In genomic region chr17:31595076-31595475, GRCh38 we compare ENCODE assay signal across 1 cellular context.
TF ChIP-seq lines count a peak whose summit lies in the region.

No MANE protein-coding gene starts in this region.

TF ChIP-seq in SK-N-SH treated with all-trans-retinoic acid at 6 μM for 48 hours, 23 proteins besides CTCF, POLR2A, EP300 and RAD21 (continued from another document):
- TF ChIP-seq, protein P1, sequence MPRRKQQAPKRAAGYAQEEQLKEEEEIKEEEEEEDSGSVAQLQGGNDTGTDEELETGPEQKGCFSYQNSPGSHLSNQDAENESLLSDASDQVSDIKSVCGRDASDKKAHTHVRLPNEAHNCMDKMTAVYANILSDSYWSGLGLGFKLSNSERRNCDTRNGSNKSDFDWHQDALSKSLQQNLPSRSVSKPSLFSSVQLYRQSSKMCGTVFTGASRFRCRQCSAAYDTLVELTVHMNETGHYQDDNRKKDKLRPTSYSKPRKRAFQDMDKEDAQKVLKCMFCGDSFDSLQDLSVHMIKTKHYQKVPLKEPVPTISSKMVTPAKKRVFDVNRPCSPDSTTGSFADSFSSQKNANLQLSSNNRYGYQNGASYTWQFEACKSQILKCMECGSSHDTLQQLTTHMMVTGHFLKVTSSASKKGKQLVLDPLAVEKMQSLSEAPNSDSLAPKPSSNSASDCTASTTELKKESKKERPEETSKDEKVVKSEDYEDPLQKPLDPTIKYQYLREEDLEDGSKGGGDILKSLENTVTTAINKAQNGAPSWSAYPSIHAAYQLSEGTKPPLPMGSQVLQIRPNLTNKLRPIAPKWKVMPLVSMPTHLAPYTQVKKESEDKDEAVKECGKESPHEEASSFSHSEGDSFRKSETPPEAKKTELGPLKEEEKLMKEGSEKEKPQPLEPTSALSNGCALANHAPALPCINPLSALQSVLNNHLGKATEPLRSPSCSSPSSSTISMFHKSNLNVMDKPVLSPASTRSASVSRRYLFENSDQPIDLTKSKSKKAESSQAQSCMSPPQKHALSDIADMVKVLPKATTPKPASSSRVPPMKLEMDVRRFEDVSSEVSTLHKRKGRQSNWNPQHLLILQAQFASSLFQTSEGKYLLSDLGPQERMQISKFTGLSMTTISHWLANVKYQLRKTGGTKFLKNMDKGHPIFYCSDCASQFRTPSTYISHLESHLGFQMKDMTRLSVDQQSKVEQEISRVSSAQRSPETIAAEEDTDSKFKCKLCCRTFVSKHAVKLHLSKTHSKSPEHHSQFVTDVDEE (CRISPR knock-in tag; IDR thresholded peaks at IDR 0.05) = no peak
- TF ChIP-seq RARB (CRISPR knock-in tag; IDR thresholded peaks at IDR 0.05) = no peak
- TF ChIP-seq CSRNP3 (CRISPR knock-in tag; IDR thresholded peaks at IDR 0.05) = no peak
- TF ChIP-seq, protein P2, sequence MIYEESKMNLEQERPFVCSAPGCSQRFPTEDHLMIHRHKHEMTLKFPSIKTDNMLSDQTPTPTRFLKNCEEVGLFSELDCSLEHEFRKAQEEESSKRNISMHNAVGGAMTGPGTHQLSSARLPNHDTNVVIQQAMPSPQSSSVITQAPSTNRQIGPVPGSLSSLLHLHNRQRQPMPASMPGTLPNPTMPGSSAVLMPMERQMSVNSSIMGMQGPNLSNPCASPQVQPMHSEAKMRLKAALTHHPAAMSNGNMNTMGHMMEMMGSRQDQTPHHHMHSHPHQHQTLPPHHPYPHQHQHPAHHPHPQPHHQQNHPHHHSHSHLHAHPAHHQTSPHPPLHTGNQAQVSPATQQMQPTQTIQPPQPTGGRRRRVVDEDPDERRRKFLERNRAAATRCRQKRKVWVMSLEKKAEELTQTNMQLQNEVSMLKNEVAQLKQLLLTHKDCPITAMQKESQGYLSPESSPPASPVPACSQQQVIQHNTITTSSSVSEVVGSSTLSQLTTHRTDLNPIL (CRISPR knock-in tag; IDR thresholded peaks at IDR 0.05; ENCODE audit: low read depth) = no peak
- TF ChIP-seq ZC3H10 (CRISPR knock-in tag; IDR thresholded peaks at IDR 0.05) = no peak
- TF ChIP-seq POU6F1 (CRISPR knock-in tag; IDR thresholded peaks at IDR 0.05; ENCODE audit: borderline replicate concordance, low read depth) = no peak
- no peak for TF ChIP-seq ZNF8 (CRISPR knock-in tag; IDR thresholded peaks at IDR 0.05)
- no peak for TF ChIP-seq ZNF70 (CRISPR knock-in tag; IDR thresholded peaks at IDR 0.05)
- no peak for TF ChIP-seq CSDC2 (CRISPR knock-in tag; IDR thresholded peaks at IDR 0.05)
- no peak for TF ChIP-seq ARNTL (CRISPR knock-in tag; IDR thresholded peaks at IDR 0.05; ENCODE audit: borderline replicate concordance, low read depth)
- no peak for TF ChIP-seq ZFP30 (CRISPR knock-in tag; IDR thresholded peaks at IDR 0.05)
- no peak for TF ChIP-seq PATZ1 (CRISPR knock-in tag; IDR thresholded peaks at IDR 0.05; ENCODE audit: borderline replicate concordance)
- no peak for TF ChIP-seq ZNF565 (CRISPR knock-in tag; conservative IDR thresholded peaks at IDR 0.05; ENCODE audit: low read depth)
